ENCODE assay signal across 8 cellular contexts in the genomic region with DNA sequence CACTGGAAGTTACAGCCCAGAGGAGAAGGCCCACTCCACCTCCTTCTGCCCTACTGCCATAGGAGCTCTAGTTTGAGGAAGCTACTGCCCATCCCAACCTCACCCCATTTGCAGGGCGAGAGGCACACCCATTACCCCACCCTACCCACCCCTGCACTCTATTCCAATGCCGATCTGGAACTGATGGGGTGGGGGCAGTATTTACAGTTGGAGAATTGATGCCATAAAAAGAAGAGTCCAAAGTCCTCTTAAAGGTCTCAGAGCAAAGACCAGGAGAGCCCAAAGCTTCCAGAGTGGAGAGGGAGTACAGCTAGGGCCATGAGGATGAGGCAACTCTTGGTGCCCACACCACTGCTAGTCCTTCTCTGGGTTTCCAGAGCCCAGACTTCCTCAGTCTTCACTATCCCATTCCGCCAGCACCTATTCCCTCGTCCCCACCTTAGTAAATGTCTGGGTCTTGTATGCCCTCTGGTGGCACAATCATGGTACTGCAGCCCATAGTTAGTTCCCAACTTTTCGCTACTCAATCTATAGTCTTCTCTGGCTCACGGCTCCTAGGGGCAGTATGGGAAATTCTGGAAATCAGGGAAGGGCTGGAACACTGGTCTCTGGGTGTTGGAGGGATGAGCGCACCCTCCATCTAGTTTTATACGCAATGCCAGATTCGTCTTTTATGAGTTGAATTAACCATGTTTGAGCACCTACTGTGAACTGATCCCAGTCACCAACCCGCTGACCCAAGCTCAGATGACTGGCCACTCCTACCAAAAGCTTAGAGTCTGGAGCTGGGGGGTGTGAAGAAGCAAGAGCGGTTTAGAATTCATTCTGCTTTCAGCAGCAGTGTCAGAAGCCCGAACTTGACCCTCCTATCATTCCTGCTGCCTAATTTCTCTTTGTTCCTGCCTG. TPM values are rescaled to one million over a fixed set of nuclear protein-coding genes. Genes with fewer than 3 reads are reported as not detected.
DNase-seq lines count a peak whose midpoint lies in the region; ATAC-seq and TF ChIP-seq lines count a peak whose summit lies in the region.

No MANE protein-coding gene starts in this region.

- intact Hi-C loops in left cardiac atrium (cut with DNase I), result loop anchor here (1.0 to 2.0 kb wide), 2 partner anchors 43 kb away; no protein-coding TSS in a partner anchor

- peak; percentile 95 for TF ChIP-seq CTCF in 22Rv1 (IDR thresholded peaks at IDR 0.05)
- peak; percentile 90 for TF ChIP-seq CTCF in GM12874 (IDR thresholded peaks at IDR 0.05; ENCODE audit: insufficient read depth, low read depth, low read length)
- peak; percentile 94 for TF ChIP-seq CTCF in SU-DHL-6 (IDR thresholded peaks at IDR 0.05; ENCODE audit: insufficient read depth, low read length, poor library complexity, severe bottlenecking)

- no peak overlapping the region for H3K4me3 ChIP-seq in SU-DHL-6 (ENCODE audit: insufficient read depth, low read length, poor library complexity, severe bottlenecking)

- H4K20me1 ChIP-seq in SU-DHL-6 (ENCODE audit: low read depth, low read length), result no peaks in the 10 kb centered on the region

- no peak overlapping the region for H2AFZ ChIP-seq in SU-DHL-6 (ENCODE audit: low read depth, low read length, severe bottlenecking)

- no peak overlapping the region for H3K9ac ChIP-seq in SU-DHL-6 (ENCODE audit: low read length)

- no peaks in the 10 kb centered on the region for H3K9me3 ChIP-seq in SU-DHL-6 (ENCODE audit: insufficient read depth, low read length)

- H3F3A ChIP-seq in SU-DHL-6 (ENCODE audit: insufficient read depth), result no peaks in the 10 kb centered on the region

- no peaks in the 10 kb centered on the region for H3K9me2 ChIP-seq in SU-DHL-6 (replicated peaks; ENCODE audit: insufficient read depth, low read length)

- peak overlapping the region; percentile 46 for H3K27ac ChIP-seq in 22Rv1
- H3K27ac ChIP-seq in SU-DHL-6 (ENCODE audit: low read depth, low read length), result no peak overlapping the region

- peak; percentile 35 for DNase-seq in NCI-H1092 treated with DMSO at 0.1 percent for 48 hours (lab: John Stamatoyannopoulos, UW)
- peak in 53 of 58 donors; percentile 9 to 75 (median 49) for DNase-seq in anterior cingulate cortex (lab: John Stamatoyannopoulos, UW)
- peak; percentile 74 for DNase-seq in left cardiac atrium
- peak; percentile 53 for DNase-seq in putamen (ENCODE audit: low spot score)

- ATAC-seq in left cardiac atrium (peak; percentile 93 to 94), GM18858 (IDR thresholded peaks at IDR 0.05; ENCODE audit: unreplicated experiment) (no peak)

- no peaks in the 10 kb centered on the region for H3K36me3 ChIP-seq in SU-DHL-6 (ENCODE audit: low read length)

- no peaks in the 10 kb centered on the region for H3K27me3 ChIP-seq in SU-DHL-6 (ENCODE audit: low read length)

- H3K79me2 ChIP-seq in SU-DHL-6 (ENCODE audit: insufficient read depth, low read length), result no peaks in the 10 kb centered on the region

- H3K4me2 ChIP-seq in SU-DHL-6 (ENCODE audit: low read depth, low read length, poor library complexity, severe bottlenecking), result no peak overlapping the region

RNA-seq across cellular contexts. Expression of a gene that starts 6.9 kb away (rescaled TPM):
- 100 to 1,000 TPM in 1 of 2 donors, 10 to 100 TPM in 1; 51.5 to 113 TPM for total RNA-seq in left cardiac atrium

RNA-seq across cellular contexts. Expression of a gene that starts 22.5 kb away (rescaled TPM):
- total RNA-seq in left cardiac atrium, result 1 to 10 TPM; 8.8 to 9.5 TPM

RNA-seq across cellular contexts. Expression of a gene that starts 56.2 kb away (rescaled TPM):
- total RNA-seq in left cardiac atrium, result 10 to 100 TPM; 34.7 to 37.5 TPM
